Comparison of ENCODE assay signal across 1 cellular context in genomic region chr13:35164324-35164932, GRCh38.
TF ChIP-seq lines count a peak whose summit lies in the region.

No MANE protein-coding gene starts in this region.

TF ChIP-seq in K562, 482 proteins besides CTCF, POLR2A, EP300 and RAD21 (continued from another document):
- TF ChIP-seq ZNF318 (IDR thresholded peaks at IDR 0.05; ENCODE audit: borderline replicate concordance in 1 of 2, low read depth in 1 of 2) (no peak), SP1 (CRISPR knock-in tag; IDR thresholded peaks at IDR 0.05) (no peak), ZNF785 (CRISPR knock-in tag; IDR thresholded peaks at IDR 0.05) (no peak), GTF2A2 (tag; IDR thresholded peaks at IDR 0.05) (no peak), SIX5 (IDR thresholded peaks at IDR 0.05; ENCODE audit: borderline replicate concordance in 1 of 2, insufficient read depth in 1 of 2, low read depth in 1 of 2, low read length in 2 of 2) (no peak), ZBTB12 (CRISPR knock-in tag; IDR thresholded peaks at IDR 0.05) (no peak)
TF ChIP-seq in K562: peak in this region for 0.
